ENCODE assay signal across 1 cellular context in genomic region chr9:27436234-27436633, GRCh38.
A peak's percentile ranks its signal among the peaks of the same experiment; 100 is the strongest.
TF ChIP-seq lines count a peak whose summit lies in the region.

No MANE protein-coding gene starts in this region.

TF ChIP-seq in HepG2, 621 proteins besides CTCF, POLR2A, EP300 and RAD21 (continued from another document):
- TF ChIP-seq KIAA2018 (CRISPR knock-in tag; IDR thresholded peaks at IDR 0.05; ENCODE audit: borderline replicate concordance) (no peak), GLMP (CRISPR knock-in tag; IDR thresholded peaks at IDR 0.05; ENCODE audit: borderline replicate concordance) (no peak), ZNF274 (CRISPR knock-in tag; IDR thresholded peaks at IDR 0.05) (no peak), ZFP36L2 (CRISPR knock-in tag; IDR thresholded peaks at IDR 0.05) (no peak), ZNF607 (CRISPR knock-in tag; IDR thresholded peaks at IDR 0.05; ENCODE audit: borderline replicate concordance) (peak; percentile 31; the same call in 1 of the 2 replicates), ZBTB49 (CRISPR knock-in tag; IDR thresholded peaks at IDR 0.05; ENCODE audit: borderline replicate concordance) (no peak), HHEX (CRISPR knock-in tag; IDR thresholded peaks at IDR 0.05) (peak; percentile 99), PTBP1 (IDR thresholded peaks at IDR 0.05; ENCODE audit: low read depth, low read length, poor library complexity, severe bottlenecking) (no peak), WIZ (CRISPR knock-in tag; IDR thresholded peaks at IDR 0.05) (0 out of 2 replicates have a peak, but pooled peaks have one; percentile 40), MAZ (IDR thresholded peaks at IDR 0.05; ENCODE audit: borderline replicate concordance, low read depth, low read length) (no peak), MAZ (CRISPR knock-in tag; IDR thresholded peaks at IDR 0.05; ENCODE audit: low read depth) (no peak), ZNF510 (CRISPR knock-in tag; IDR thresholded peaks at IDR 0.05; ENCODE audit: low read depth) (no peak), ZNF570 (CRISPR knock-in tag; IDR thresholded peaks at IDR 0.05; ENCODE audit: borderline replicate concordance) (no peak), CAMTA2 (CRISPR knock-in tag; IDR thresholded peaks at IDR 0.05; ENCODE audit: borderline replicate concordance) (no peak), ZNF850 (CRISPR knock-in tag; conservative IDR thresholded peaks at IDR 0.05) (no peak), MLXIP (CRISPR knock-in tag; IDR thresholded peaks at IDR 0.05; ENCODE audit: borderline replicate concordance) (no peak), HNRNPL (IDR thresholded peaks at IDR 0.05; ENCODE audit: low read depth, low read length) (no peak), ZNF557 (CRISPR knock-in tag; IDR thresholded peaks at IDR 0.05) (no peak), MTF1 (CRISPR knock-in tag; IDR thresholded peaks at IDR 0.05) (no peak), MXI1 (IDR thresholded peaks at IDR 0.05; ENCODE audit: borderline replicate concordance, low read depth, low read length) (no peak), NRL (CRISPR knock-in tag; IDR thresholded peaks at IDR 0.05; ENCODE audit: borderline replicate concordance) (no peak), FOXC1 (CRISPR knock-in tag; IDR thresholded peaks at IDR 0.05; ENCODE audit: borderline replicate concordance) (no peak)
